Comparison of ENCODE assay signal across 8 cellular contexts in the genomic region with DNA sequence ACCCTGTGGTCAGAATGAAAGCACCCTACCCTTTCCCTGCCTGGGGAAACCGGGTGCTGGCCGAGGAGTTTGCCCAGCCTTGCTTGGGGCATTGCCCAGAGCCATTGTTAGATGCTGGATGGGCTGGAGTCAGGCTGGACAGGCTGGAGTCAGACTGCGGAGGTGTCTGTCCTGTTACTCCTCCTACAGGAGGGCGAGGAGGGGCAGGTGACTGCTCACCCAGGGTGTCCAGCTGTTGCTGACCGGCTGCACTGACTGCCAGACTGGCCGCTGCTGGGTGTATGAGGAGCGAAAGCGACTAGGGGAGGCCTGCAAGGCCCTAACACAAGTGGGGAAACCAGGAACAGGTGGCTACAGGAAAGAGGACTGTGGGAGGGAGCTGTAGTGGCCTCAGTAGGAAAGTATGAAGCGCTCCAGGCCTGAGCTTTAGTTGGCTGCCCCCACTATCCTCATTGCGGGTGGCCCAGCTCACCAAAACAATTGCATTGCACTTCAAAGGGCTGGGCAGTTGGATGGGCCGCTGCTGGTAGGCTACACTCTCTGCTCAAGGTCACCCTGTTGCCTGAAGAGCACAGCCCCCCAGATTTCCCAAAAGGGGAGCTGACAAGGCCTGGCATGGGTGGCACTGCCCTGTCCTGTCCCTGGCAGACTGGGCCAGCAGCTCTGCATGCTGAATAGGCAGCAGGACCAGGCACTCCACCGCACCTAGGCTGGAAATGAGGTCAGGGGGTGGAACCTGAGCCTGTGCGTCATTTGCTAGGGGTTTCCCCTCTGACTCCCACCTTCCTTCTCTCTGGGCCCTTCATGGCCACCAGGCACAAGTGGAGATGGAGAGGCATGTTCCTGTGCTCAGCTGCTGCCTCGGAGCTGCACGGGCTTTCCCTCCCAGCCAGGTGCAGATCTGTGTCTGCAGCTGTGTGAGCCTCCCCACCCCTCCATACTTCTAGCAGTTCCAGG. TPM values are rescaled to one million over a fixed set of nuclear protein-coding genes. Genes with fewer than 3 reads are reported as not detected.
DNase-seq lines count a peak whose midpoint lies in the region; ATAC-seq and TF ChIP-seq lines count a peak whose summit lies in the region.

No MANE protein-coding gene starts in this region.

- no peak overlapping the region for H3K4me3 ChIP-seq in Caco-2 (ENCODE audit: low read depth, low read length)
- no peak overlapping the region for H3K4me3 ChIP-seq in naive thymus-derived CD4-positive, alpha-beta T cell (ENCODE audit: low read length)
- H3K4me3 ChIP-seq in HAP-1, result no peak overlapping the region

- H3K4me3 Mint-ChIP-seq in Caco-2 (ENCODE audit: unreplicated experiment), result no peak overlapping the region
- peak overlapping the region in 4 of 10 donors; percentile 16 to 69 (median 41) for H3K4me3 Mint-ChIP-seq in naive thymus-derived CD4-positive, alpha-beta T cell

- no peaks in the 10 kb centered on the region for H3K9me3 Mint-ChIP-seq in Caco-2 (ENCODE audit: unreplicated experiment)
- no peaks in the 10 kb centered on the region for H3K9me3 Mint-ChIP-seq in naive thymus-derived CD4-positive, alpha-beta T cell

- POLR2A ChIA-PET in Caco-2 (lab: Charles Lee), result interaction anchor here (0.6 kb wide), 1 partner anchor 84 kb away, joined by 8 read pairs; no protein-coding TSS in a partner anchor
- POLR2A ChIA-PET in naive thymus-derived CD4-positive, alpha-beta T cell (lab: Charles Lee), result interaction anchor here (1.4 kb wide), 1 partner anchor 23 kb away, joined by 4 read pairs; no protein-coding TSS in a partner anchor

- no peak overlapping the region for H3K27ac ChIP-seq in naive thymus-derived CD4-positive, alpha-beta T cell (ENCODE audit: low read depth, low read length)

- TF ChIP-seq CTCF in Caco-2 (IDR thresholded peaks at IDR 0.05; ENCODE audit: insufficient read depth in 1 of 2, low read depth in 1 of 2, low read length in 1 of 2, severe bottlenecking in 1 of 2, unreplicated experiment in 1 of 2) (no peak), omental fat pad (IDR thresholded peaks at IDR 0.05) (no peak)

- peak; percentile 58 for ATAC-seq in HG03159 (IDR thresholded peaks at IDR 0.05; ENCODE audit: unreplicated experiment)
- ATAC-seq in naive thymus-derived CD4-positive, alpha-beta T cell, result peak; percentile 89
- no peak for ATAC-seq in omental fat pad (ENCODE audit: low FRiP score)

- H3K27me3 ChIP-seq in Caco-2 (replicated peaks; ENCODE audit: control insufficient read depth, insufficient read depth, low read length) (no peaks in the 10 kb centered on the region), HAP-1 (ENCODE audit: low read depth) (no peaks in the 10 kb centered on the region)
- H3K27me3 ChIP-seq in naive thymus-derived CD4-positive, alpha-beta T cell (ENCODE audit: control insufficient read depth in 2 of 2, insufficient read depth in 2 of 2, low read length in 2 of 2), result no peaks in the 10 kb centered on the region

- H3K4me1 Mint-ChIP-seq in Caco-2 (ENCODE audit: low read depth, unreplicated experiment), result peaks cover 17% of the 10 kb centered on the region
- peaks cover 22 to 74% (median 37%) of the 10 kb centered on the region in 7 donors for H3K4me1 Mint-ChIP-seq in naive thymus-derived CD4-positive, alpha-beta T cell

- BruUV-seq in Caco-2 (replicated peaks; lab: Mats Ljungman, UMichigan), result no TSS peak

- H3K9me3 ChIP-seq in Caco-2, result no peaks in the 10 kb centered on the region
- H3K9me3 ChIP-seq in naive thymus-derived CD4-positive, alpha-beta T cell (ENCODE audit: control insufficient read depth in 2 of 3, low read length in 3 of 3), result no peaks in the 10 kb centered on the region
- no peaks in the 10 kb centered on the region for H3K9me3 ChIP-seq in HAP-1

- CTCF ChIA-PET in Caco-2 (lab: Charles Lee), result interaction anchor here (0.6 to 1.6 kb wide), 2 partner anchors 13 to 113 kb away, joined by 3 to 24 read pairs; a partner anchor contains a TSS
- CTCF ChIA-PET in naive thymus-derived CD4-positive, alpha-beta T cell (lab: Charles Lee), result interaction anchor here (1.1 to 1.9 kb wide), 3 partner anchors 12 to 24 kb away, joined by 4 to 11 read pairs (median 5); no protein-coding TSS in a partner anchor

- in situ Hi-C loops in HAP-1 (cut with MboI; ENCODE audit: low sequenced_read_pairs), result no loop called here

- H3K4me1 ChIP-seq in Caco-2 (peaks cover 18% of the 10 kb centered on the region), HAP-1 (no peaks in the 10 kb centered on the region)
- H3K4me1 ChIP-seq in naive thymus-derived CD4-positive, alpha-beta T cell (ENCODE audit: control insufficient read depth in 2 of 2, insufficient read depth in 2 of 2, low read length in 2 of 2), result peaks cover 29 to 33% of the 10 kb centered on the region in 2 donors

- DNase-seq in Caco-2, result no peak
- peak; percentile 73 for DNase-seq in activated T-cell treated with anti-CD3 and anti-CD28 coated beads for 48 hours (ENCODE audit: low read depth)
- peak in 6 of 9 donors; percentile 20 to 74 (median 46) for DNase-seq in naive thymus-derived CD4-positive, alpha-beta T cell
- DNase-seq in amniotic stem cell (lab: John Stamatoyannopoulos, UW), result no peak
- no peak for DNase-seq in dermis blood vessel endothelial cell
- no peak for DNase-seq in omental fat pad (ENCODE audit: low spot score)
- no peak for DNase-seq in HAP-1 (ENCODE audit: low spot score in 2 of 2)

- peak overlapping the region; percentile 74 for H3K27ac Mint-ChIP-seq in Caco-2 (ENCODE audit: unreplicated experiment)
- H3K27ac Mint-ChIP-seq in naive thymus-derived CD4-positive, alpha-beta T cell, result peak overlapping the region; percentile 38 to 92 (median 79)

- intact Hi-C loops in Caco-2 (cut with micrococcal nuclease; ENCODE audit: unreplicated experiment), result loop anchor here (2.0 kb wide), 2 partner anchors 13 to 39 kb away; no protein-coding TSS in a partner anchor
- intact Hi-C loops in naive thymus-derived CD4-positive, alpha-beta T cell (cut with micrococcal nuclease), result loop anchor here in 1 of 2 donors (1.0 kb wide), 2 partner anchors 13 to 23 kb away; no protein-coding TSS in a partner anchor

- H3K36me3 Mint-ChIP-seq in Caco-2 (ENCODE audit: insufficient read depth, unreplicated experiment), result peaks cover 24% of the 10 kb centered on the region
- H3K36me3 Mint-ChIP-seq in naive thymus-derived CD4-positive, alpha-beta T cell, result peaks cover 0 to 5% (median 0%) of the 10 kb centered on the region in 5 donors

- H3K36me3 ChIP-seq in Caco-2 (ENCODE audit: control insufficient read depth, insufficient read depth, low read length) (peaks cover 3% of the 10 kb centered on the region), HAP-1 (replicated peaks) (no peaks in the 10 kb centered on the region)
- H3K36me3 ChIP-seq in naive thymus-derived CD4-positive, alpha-beta T cell (ENCODE audit: control insufficient read depth in 2 of 3, insufficient read depth in 3 of 3, low read length in 3 of 3), result no peaks in the 10 kb centered on the region

- H3K27me3 Mint-ChIP-seq in Caco-2 (ENCODE audit: insufficient read depth, unreplicated experiment), result no peaks in the 10 kb centered on the region
- H3K27me3 Mint-ChIP-seq in naive thymus-derived CD4-positive, alpha-beta T cell, result no peaks in the 10 kb centered on the region

RNA-seq across cellular contexts. Expression of a gene that starts 18.4 kb away (rescaled TPM):
- total RNA-seq in Caco-2 (2022) (4.1 and 4.5 TPM in 2 replicates), dermis blood vessel endothelial cell (1.7 and 2.1 TPM in 2 replicates), omental fat pad (10 to 100 TPM; 10.2 to 52.5 (median 17.4) TPM)
- 1 to 10 TPM in 1 of 5 experiments, under 1 TPM in 4; 0.31 to 2.7 (median 0.40) TPM for total RNA-seq in naive thymus-derived CD4-positive, alpha-beta T cell
- under 1 TPM in 1 of 2 donors, not detected in 1; 0.51 TPM for polyA plus RNA-seq in naive thymus-derived CD4-positive, alpha-beta T cell

RNA-seq across cellular contexts. Expression of a gene that starts 50.1 kb away (rescaled TPM):
- 11.4 and 14.2 TPM in 2 replicates for total RNA-seq in Caco-2 (2022)
- 10 to 100 TPM in 3 of 5 experiments, 1 to 10 TPM in 2; 8.6 to 13.4 (median 10.1) TPM for total RNA-seq in naive thymus-derived CD4-positive, alpha-beta T cell
- polyA plus RNA-seq in naive thymus-derived CD4-positive, alpha-beta T cell, result 10 to 100 TPM; 20.5 to 22.5 TPM
- 15.5 and 17.8 TPM in 2 replicates for total RNA-seq in dermis blood vessel endothelial cell
- 10 to 100 TPM in 1 of 4 donors, 1 to 10 TPM in 3; 5.5 to 12.6 (median 7.0) TPM for total RNA-seq in omental fat pad

Comparison
In these comparisons a context has a peak if more than half of its experiments do, and no peak if none do; other contexts are left out.
1. DNase-seq: peak in activated T-cell treated with anti-CD3 and anti-CD28 coated beads for 48 hours (single experiment) and naive thymus-derived CD4-positive, alpha-beta T cell (6 of 9); none in Caco-2 (0 of 2), amniotic stem cell (single experiment), dermis blood vessel endothelial cell (single experiment), omental fat pad (single experiment) and HAP-1 (0 of 2).